22 cellular contexts compared by ENCODE assay signal in the genomic region with DNA sequence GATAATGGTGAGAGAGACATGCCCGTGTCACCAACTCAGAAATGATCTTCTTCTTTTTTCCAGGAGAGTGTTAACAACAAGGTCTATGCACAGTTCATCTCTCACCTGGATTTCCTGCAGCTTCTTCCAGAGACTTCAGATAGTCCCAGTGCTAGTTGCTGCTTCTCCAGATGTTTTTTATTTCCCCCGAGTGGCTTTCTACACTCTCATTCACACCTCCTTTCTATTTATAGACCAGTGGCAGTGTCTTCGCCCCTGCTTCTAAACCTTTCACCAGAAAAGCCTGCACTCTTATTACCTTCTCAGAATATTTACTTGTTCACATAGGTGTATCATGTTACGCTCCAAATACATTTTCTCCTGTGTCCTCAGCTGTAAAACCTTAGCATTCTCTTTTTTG.
DNase-seq lines count a peak whose midpoint lies in the region; ATAC-seq, FAIRE-seq and TF ChIP-seq lines count a peak whose summit lies in the region.
"Had no signal": no experiment of that assay in that cellular context is flagged by ENCODE, and none has a peak within 500 bp of the region (broad histone marks: within the 10 kb centered on the region; RNA-seq: fewer than 3 reads in every experiment).

No MANE protein-coding gene starts in this region.

- no peak overlapping the region for H4K8ac ChIP-seq in H1 (ENCODE audit: extremely low read depth, insufficient read depth, low read length)

- 0 out of 2 replicates have a peak overlapping the region, but pooled peaks have one; percentile 10 for H2AFZ ChIP-seq in H1 (ENCODE audit: low read length)

- H4K20me1 ChIP-seq in H1 (replicated peaks in 1 of 2; ENCODE audit: control insufficient read depth in 1 of 2, insufficient read depth in 2 of 2, low read length in 2 of 2), result no peaks in the 10 kb centered on the region

- no peak for TF ChIP-seq RAD21 in H1 (IDR thresholded peaks at IDR 0.05 in 1 of 2, conservative IDR thresholded peaks at IDR 0.05 in 1 of 2; ENCODE audit: low read depth in 2 of 2, low read length in 2 of 2)

- no peak overlapping the region for H3K14ac ChIP-seq in H1 (ENCODE audit: insufficient read length)

- H3K4me1 ChIP-seq in right atrium auricular region (peaks cover 0 to 20% of the 10 kb centered on the region in 2 donors), H1 (replicated peaks in 1 of 4; ENCODE audit: control insufficient read depth in 3 of 4, insufficient read depth in 4 of 4, low read length in 3 of 4) (no peaks in the 10 kb centered on the region), pancreas (peaks cover 3 to 13% (median 11%) of the 10 kb centered on the region in 3 donors)
- H3K4me1 ChIP-seq: A549 had no signal

- no peak overlapping the region for H2BK5ac ChIP-seq in H1 (ENCODE audit: low read depth, low read length)

- no peak overlapping the region for H2BK15ac ChIP-seq in H1 (ENCODE audit: low read length)

- ATAC-seq in Right ventricle myocardium inferior, result peak; percentile 50
- peak; percentile 12 to 24 (median 20) for ATAC-seq in pancreas
- ATAC-seq in HG03565 (IDR thresholded peaks at IDR 0.05; ENCODE audit: unreplicated experiment), result no peak
- ATAC-seq: A549, HepG2 had no signal

- no peak overlapping the region for H2BK120ac ChIP-seq in H1 (replicated peaks; ENCODE audit: low read depth, low read length)

- no peak for DNase-seq in Right ventricle myocardium inferior (ENCODE audit: missing footprints)
- no peak for DNase-seq in right atrium auricular region (ENCODE audit: low spot score)
- peak; percentile 61 for DNase-seq in NCI-H2171 treated with DMSO at 0.1 percent for 48 hours (lab: John Stamatoyannopoulos, UW)
- no peak for DNase-seq in H1 (ENCODE audit: low read depth in 1 of 2, low spot score in 2 of 2)
- DNase-seq in pancreas, result no peak
- no peak for DNase-seq in DMS53 treated with DMSO at 0.1 percent for 48 hours (lab: John Stamatoyannopoulos, UW; ENCODE audit: unreplicated experiment)
- DNase-seq in D721Med (ENCODE audit: insufficient read length, low spot score), result no peak
- DNase-seq: DMS53, H7, KBM-7, MM.1S, NCI-H1092, NCI-H1436 treated with DMSO at 0.1 percent for 48 hours, NCI-H1930, NCI-H446 treated with DMSO at 0.1 percent for 48 hours, OCI-M1, SK-N-SH had no signal

- TF ChIP-seq CTCF in right atrium auricular region (IDR thresholded peaks at IDR 0.05) (no peak), H1 (IDR thresholded peaks at IDR 0.05; ENCODE audit: control extremely low read depth in 1 of 3, insufficient read depth in 1 of 3, low read depth in 1 of 3, low read length in 3 of 3) (no peak), pancreas (IDR thresholded peaks at IDR 0.05) (no peak), D721Med (IDR thresholded peaks at IDR 0.05; ENCODE audit: insufficient read depth, missing control alignments) (no peak)

- intact Hi-C loops in Right ventricle myocardium inferior (cut with DNase I) (loop anchor here (5.0 kb wide), 1 partner anchor 173 kb away; no protein-coding TSS in a partner anchor), pancreas (cut with DNase I) (no loop called here)

- H2AK5ac ChIP-seq in H1 (ENCODE audit: low read depth, low read length), result no peak overlapping the region

- H4K91ac ChIP-seq in H1 (replicated peaks; ENCODE audit: insufficient read length, low read length), result no peak overlapping the region

- H3K27ac ChIP-seq in right atrium auricular region (peak overlapping the region in 1 of 2 donors; percentile 8), H1 (ENCODE audit: low read depth, low read length) (no peak overlapping the region), pancreas (peak overlapping the region; percentile 25 to 77 (median 54))
- H3K27ac ChIP-seq: A549, HL-60 had no signal

- no peaks in the 10 kb centered on the region for H3K79me1 ChIP-seq in H1 (ENCODE audit: low read depth, low read length)

- TF ChIP-seq EP300 in H1 (IDR thresholded peaks at IDR 0.05; ENCODE audit: borderline replicate concordance in 1 of 2, low read depth in 2 of 2, low read length in 2 of 2), result no peak

- no peak overlapping the region for H3K4ac ChIP-seq in H1 (replicated peaks; ENCODE audit: insufficient read length, low read depth, low read length)

- H3K56ac ChIP-seq in H1 (replicated peaks; ENCODE audit: insufficient read length, low read depth, low read length), result no peak overlapping the region

- no peak for TF ChIP-seq POLR2A in H1 (IDR thresholded peaks at IDR 0.05; ENCODE audit: control extremely low read depth in 1 of 2, low read depth in 2 of 2, low read length in 2 of 2)

- WGBS in H1 (ENCODE audit: extremely low coverage in 1 of 2, insufficient coverage in 1 of 2, insufficient read length in 1 of 2, insufficient replicate concordance in 2 of 2, low coverage in 1 of 2, low lambda C conversion rate in 2 of 2, missing lambda C conversion rate in 1 of 2), 2 experiments, result 96% methylated on average over 4 of the region's 4 CpGs; no CpG with 5 or more reads in 1 of the 2 experiments
- WGBS in pancreas, 2 donors, result 36 to 40% methylated on average over 4 of the region's 4 CpGs

- FAIRE-seq in H1 (lab: Jason Lieb, UNC) (no peak), pancreas (lab: Jason Lieb, UNC) (no peak), D721Med (lab: Jason Lieb, UNC) (no peak)
- FAIRE-seq: A549, HepG2, RCC 7860 had no signal

- no peak overlapping the region for H3K18ac ChIP-seq in H1 (ENCODE audit: extremely low read depth, low read length)

- POLR2A ChIA-PET in H1 (lab: Charles Lee; ENCODE audit: partially characterized antibody), result no interaction called here

- H3K23me2 ChIP-seq in H1 (ENCODE audit: low read depth, low read length), result no peaks in the 10 kb centered on the region

- no peak overlapping the region for H3K23ac ChIP-seq in H1 (ENCODE audit: insufficient read length)

- no peak overlapping the region for H3K9ac ChIP-seq in H1 (replicated peaks in 1 of 4; ENCODE audit: extremely low read depth in 1 of 4, low read depth in 3 of 4, low read length in 3 of 4)
- H3K9ac ChIP-seq: SK-N-SH had no signal

- H3K27me3 ChIP-seq in right atrium auricular region (no peaks in the 10 kb centered on the region), H1 (replicated peaks in 1 of 4; ENCODE audit: control insufficient read depth in 3 of 4, extremely low read depth in 1 of 4, insufficient read depth in 3 of 4, low read length in 3 of 4) (no peaks in the 10 kb centered on the region), pancreas (no peaks in the 10 kb centered on the region)

- H3K9me3 ChIP-seq in right atrium auricular region, result no peaks in the 10 kb centered on the region
- H3K9me3 ChIP-seq in H1 (ENCODE audit: insufficient read depth in 2 of 2, low read depth in 1 of 2, low read length in 1 of 2), result no peaks in the 10 kb centered on the region
- no peaks in the 10 kb centered on the region for H3K9me3 ChIP-seq in pancreas
- H3K9me3 ChIP-seq: A549, SK-N-SH had no signal

- H2BK20ac ChIP-seq in H1 (ENCODE audit: low read length), result no peak overlapping the region

- H3K4me2 ChIP-seq in H1 (ENCODE audit: insufficient read depth in 1 of 2, low read depth in 2 of 2, low read length in 2 of 2), result no peak overlapping the region
- H3K4me2 ChIP-seq: A549, SK-N-SH had no signal

- H3K36me3 ChIP-seq in right atrium auricular region (no peaks in the 10 kb centered on the region), H1 (ENCODE audit: control insufficient read depth in 2 of 4, insufficient read depth in 4 of 4, low read length in 3 of 4) (no peaks in the 10 kb centered on the region), pancreas (no peaks in the 10 kb centered on the region)

- H2BK12ac ChIP-seq in H1 (ENCODE audit: low read depth, low read length), result no peak overlapping the region

- CTCF ChIA-PET in H1 (lab: Charles Lee; ENCODE audit: partially characterized antibody), result interaction anchor here (0.6 to 1.3 kb wide), 4 partner anchors 154 to 232 kb away, joined by 3 read pairs; no protein-coding TSS in a partner anchor

- H3K79me2 ChIP-seq in H1 (ENCODE audit: control insufficient read depth in 1 of 2, insufficient read depth in 2 of 2, low read length in 2 of 2), result no peaks in the 10 kb centered on the region

- H3K4me3 ChIP-seq in right atrium auricular region (no peak overlapping the region), H1 (ENCODE audit: extremely low read depth in 1 of 4, insufficient read depth in 2 of 4, low read depth in 3 of 4, low read length in 4 of 4) (no peak overlapping the region), pancreas (peak overlapping the region in 2 of 4 donors; percentile 23 to 29)
- H3K4me3 ChIP-seq: A549 had no signal

- H4K5ac ChIP-seq in H1 (ENCODE audit: insufficient read length, low read depth, low read length), result no peak overlapping the region

TF ChIP-seq in H1, 55 proteins besides CTCF, POLR2A, EP300 and RAD21:
- TF ChIP-seq JUND (IDR thresholded peaks at IDR 0.05; ENCODE audit: low read length), result no peak
- no peak for TF ChIP-seq BACH1 (IDR thresholded peaks at IDR 0.05; ENCODE audit: low read length)
- no peak for TF ChIP-seq ASH2L (IDR thresholded peaks at IDR 0.05; ENCODE audit: low read length)
- TF ChIP-seq SRF (IDR thresholded peaks at IDR 0.05; ENCODE audit: low read depth, low read length), result no peak
- TF ChIP-seq HDAC2 (IDR thresholded peaks at IDR 0.05; ENCODE audit: borderline replicate concordance in 1 of 2, low read depth in 2 of 2, low read length in 2 of 2), result no peak
- TF ChIP-seq TCF12 (IDR thresholded peaks at IDR 0.05; ENCODE audit: low read depth, low read length), result no peak
- no peak for TF ChIP-seq CREB1 (IDR thresholded peaks at IDR 0.05)
- TF ChIP-seq, protein P1, sequence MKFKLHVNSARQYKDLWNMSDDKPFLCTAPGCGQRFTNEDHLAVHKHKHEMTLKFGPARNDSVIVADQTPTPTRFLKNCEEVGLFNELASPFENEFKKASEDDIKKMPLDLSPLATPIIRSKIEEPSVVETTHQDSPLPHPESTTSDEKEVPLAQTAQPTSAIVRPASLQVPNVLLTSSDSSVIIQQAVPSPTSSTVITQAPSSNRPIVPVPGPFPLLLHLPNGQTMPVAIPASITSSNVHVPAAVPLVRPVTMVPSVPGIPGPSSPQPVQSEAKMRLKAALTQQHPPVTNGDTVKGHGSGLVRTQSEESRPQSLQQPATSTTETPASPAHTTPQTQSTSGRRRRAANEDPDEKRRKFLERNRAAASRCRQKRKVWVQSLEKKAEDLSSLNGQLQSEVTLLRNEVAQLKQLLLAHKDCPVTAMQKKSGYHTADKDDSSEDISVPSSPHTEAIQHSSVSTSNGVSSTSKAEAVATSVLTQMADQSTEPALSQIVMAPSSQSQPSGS (IDR thresholded peaks at IDR 0.05; ENCODE audit: low read length), result no peak
- TF ChIP-seq RBBP5 (IDR thresholded peaks at IDR 0.05; ENCODE audit: borderline replicate concordance, low read depth, low read length), result no peak
- TF ChIP-seq TAF7 (optimal IDR thresholded peaks at IDR 0.05; ENCODE audit: borderline replicate concordance, low read depth, low read length), result no peak
- TF ChIP-seq SUZ12 (IDR thresholded peaks at IDR 0.05; ENCODE audit: low read length), result no peak
- TF ChIP-seq ZNF274 (IDR thresholded peaks at IDR 0.05; ENCODE audit: borderline replicate concordance, extremely low read depth, low read length), result no peak
- no peak for TF ChIP-seq CTBP2 (IDR thresholded peaks at IDR 0.05; ENCODE audit: borderline replicate concordance, insufficient read depth, insufficient read length, low read length)
TF ChIP-seq in H1: peak in this region for 0.
